ENCODE assay signal across 18 cellular contexts in genomic region chr3:49057268-49057667, GRCh38.
"Had no signal": no experiment of that assay in that cellular context is flagged by ENCODE, and none has a peak within 500 bp of the region (broad histone marks: within the 10 kb centered on the region; RNA-seq: fewer than 3 reads in every experiment).

No MANE protein-coding gene starts in this region.

- H3K4me1 Mint-ChIP-seq: neural crest cell had no signal

- ATAC-seq: foreskin keratinocyte; left colon; naive thymus-derived CD4-positive, alpha-beta T cell; sciatic nerve had no signal

- H3K27me3 ChIP-seq: foreskin keratinocyte, spleen, stomach, thyroid gland, uterus had no signal

- H3K4me1 ChIP-seq: foreskin keratinocyte, thyroid gland, uterus had no signal

- H3K27me3 Mint-ChIP-seq: naive thymus-derived CD4-positive, alpha-beta T cell; type B pancreatic cell had no signal

- H3K4me3 ChIP-seq: spleen, stomach, thyroid gland, uterus had no signal

- FAIRE-seq: endometrium, keratinocyte had no signal

- H3K27ac ChIP-seq: foreskin keratinocyte, spleen, stomach, thyroid gland, uterus had no signal

- H3K27ac Mint-ChIP-seq: type B pancreatic cell had no signal

- H3K36me3 ChIP-seq: uterus had no signal

- H3K9me3 ChIP-seq: spleen, stomach, thyroid gland, uterus had no signal

- DNase-seq: effector memory CD4-positive, alpha-beta T cell; foreskin keratinocyte; immature natural killer cell; left colon; naive thymus-derived CD4-positive, alpha-beta T cell; spleen; stimulated activated CD4-positive, alpha-beta T cell treated with anti-CD3 and anti-CD28 coated beads, Interleukin-15, amount 100 ng/mL, for 24 hours; stimulated activated CD4-positive, alpha-beta T cell treated with anti-CD3 and anti-CD28 coated beads, Interleukin-1b, Interleukin-23, amount 100 ng/mL, for 48 hours; stimulated activated CD4-positive, alpha-beta T cell treated with anti-CD3 and anti-CD28 coated beads, Interleukin-4, amount 100 ng/mL, for 24 hours; stimulated activated naive CD4-positive, alpha-beta T cell; stomach; thyroid gland; uterus had no signal

- H3K4me3 Mint-ChIP-seq: immature natural killer cell; naive thymus-derived CD4-positive, alpha-beta T cell; neural crest cell; type B pancreatic cell had no signal

- H3K9me3 Mint-ChIP-seq: immature natural killer cell; naive thymus-derived CD4-positive, alpha-beta T cell; neural crest cell; type B pancreatic cell had no signal
